ENCODE assay signal across 1 cellular context in genomic region chr11:70637949-70638598, GRCh38.
TF ChIP-seq lines count a peak whose summit lies in the region.

No MANE protein-coding gene starts in this region.

TF ChIP-seq in HepG2, 621 proteins besides CTCF, POLR2A, EP300 and RAD21 (continued from another document and continues in another):
- TF ChIP-seq, protein P1, sequence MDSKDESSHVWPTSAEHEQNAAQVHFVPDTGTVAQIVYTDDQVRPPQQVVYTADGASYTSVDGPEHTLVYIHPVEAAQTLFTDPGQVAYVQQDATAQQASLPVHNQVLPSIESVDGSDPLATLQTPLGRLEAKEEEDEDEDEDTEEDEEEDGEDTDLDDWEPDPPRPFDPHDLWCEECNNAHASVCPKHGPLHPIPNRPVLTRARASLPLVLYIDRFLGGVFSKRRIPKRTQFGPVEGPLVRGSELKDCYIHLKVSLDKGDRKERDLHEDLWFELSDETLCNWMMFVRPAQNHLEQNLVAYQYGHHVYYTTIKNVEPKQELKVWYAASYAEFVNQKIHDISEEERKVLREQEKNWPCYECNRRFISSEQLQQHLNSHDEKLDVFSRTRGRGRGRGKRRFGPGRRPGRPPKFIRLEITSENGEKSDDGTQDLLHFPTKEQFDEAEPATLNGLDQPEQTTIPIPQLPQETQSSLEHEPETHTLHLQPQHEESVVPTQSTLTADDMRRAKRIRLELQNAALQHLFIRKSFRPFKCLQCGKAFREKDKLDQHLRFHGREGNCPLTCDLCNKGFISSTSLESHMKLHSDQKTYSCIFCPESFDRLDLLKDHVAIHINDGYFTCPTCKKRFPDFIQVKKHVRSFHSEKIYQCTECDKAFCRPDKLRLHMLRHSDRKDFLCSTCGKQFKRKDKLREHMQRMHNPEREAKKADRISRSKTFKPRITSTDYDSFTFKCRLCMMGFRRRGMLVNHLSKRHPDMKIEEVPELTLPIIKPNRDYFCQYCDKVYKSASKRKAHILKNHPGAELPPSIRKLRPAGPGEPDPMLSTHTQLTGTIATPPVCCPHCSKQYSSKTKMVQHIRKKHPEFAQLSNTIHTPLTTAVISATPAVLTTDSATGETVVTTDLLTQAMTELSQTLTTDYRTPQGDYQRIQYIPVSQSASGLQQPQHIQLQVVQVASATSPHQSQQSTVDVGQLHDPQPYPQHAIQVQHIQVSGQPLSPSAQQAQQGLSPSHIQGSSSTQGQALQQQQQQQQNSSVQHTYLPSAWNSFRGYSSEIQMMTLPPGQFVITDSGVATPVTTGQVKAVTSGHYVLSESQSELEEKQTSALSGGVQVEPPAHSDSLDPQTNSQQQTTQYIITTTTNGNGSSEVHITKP (CRISPR knock-in tag; IDR thresholded peaks at IDR 0.05; ENCODE audit: low read depth): no peak
- no peak for TF ChIP-seq SIN3B (IDR thresholded peaks at IDR 0.05; ENCODE audit: low read length)
- TF ChIP-seq NFE2L2 (IDR thresholded peaks at IDR 0.05; ENCODE audit: low read length): no peak
- TF ChIP-seq KDM4B (CRISPR knock-in tag; IDR thresholded peaks at IDR 0.05): no peak
- TF ChIP-seq PLRG1 (conservative IDR thresholded peaks at IDR 0.05): no peak
- TF ChIP-seq ZNF747 (CRISPR knock-in tag; IDR thresholded peaks at IDR 0.05; ENCODE audit: borderline replicate concordance): no peak
- no peak for TF ChIP-seq ZNF570 (CRISPR knock-in tag; IDR thresholded peaks at IDR 0.05; ENCODE audit: borderline replicate concordance)
- TF ChIP-seq HMG20A (CRISPR knock-in tag; IDR thresholded peaks at IDR 0.05; ENCODE audit: borderline replicate concordance): peak; percentile 69; the same call in 1 of the 2 replicates
- TF ChIP-seq ZBTB3 (CRISPR knock-in tag; IDR thresholded peaks at IDR 0.05; ENCODE audit: borderline replicate concordance, low read depth): no peak
- 0 out of 2 replicates have a peak, but pooled peaks have one; percentile 15 for TF ChIP-seq KAT8 (CRISPR knock-in tag; IDR thresholded peaks at IDR 0.05)
- no peak for TF ChIP-seq ZNF468 (CRISPR knock-in tag; IDR thresholded peaks at IDR 0.05)
- no peak for TF ChIP-seq ZNF567 (CRISPR knock-in tag; IDR thresholded peaks at IDR 0.05; ENCODE audit: borderline replicate concordance)
- TF ChIP-seq GMEB1 (CRISPR knock-in tag; IDR thresholded peaks at IDR 0.05; ENCODE audit: borderline replicate concordance): no peak
- TF ChIP-seq ZNF407 (CRISPR knock-in tag; IDR thresholded peaks at IDR 0.05; ENCODE audit: not compliant biosample characterization): no peak
- no peak for TF ChIP-seq ZNF672 (CRISPR knock-in tag; IDR thresholded peaks at IDR 0.05)
- TF ChIP-seq ZNF333 (CRISPR knock-in tag; IDR thresholded peaks at IDR 0.05; ENCODE audit: borderline replicate concordance): no peak
- no peak for TF ChIP-seq HDAC6 (IDR thresholded peaks at IDR 0.05; ENCODE audit: low read depth, low read length)
- no peak for TF ChIP-seq HOXA7 (CRISPR knock-in tag; IDR thresholded peaks at IDR 0.05)
- peak; percentile 85 for TF ChIP-seq PHF21A (CRISPR knock-in tag; IDR thresholded peaks at IDR 0.05)
- no peak for TF ChIP-seq FOXC1 (CRISPR knock-in tag; IDR thresholded peaks at IDR 0.05; ENCODE audit: borderline replicate concordance)
- TF ChIP-seq ELF4 (CRISPR knock-in tag; IDR thresholded peaks at IDR 0.05; ENCODE audit: borderline replicate concordance): no peak
- no peak for TF ChIP-seq MLXIP (CRISPR knock-in tag; IDR thresholded peaks at IDR 0.05; ENCODE audit: borderline replicate concordance)
- TF ChIP-seq CCAR2 (optimal IDR thresholded peaks at IDR 0.05; ENCODE audit: low read depth, low read length): no peak
- no peak for TF ChIP-seq MIXL1 (CRISPR knock-in tag; IDR thresholded peaks at IDR 0.05)
- TF ChIP-seq ONECUT2 (CRISPR knock-in tag; IDR thresholded peaks at IDR 0.05): no peak
- TF ChIP-seq, protein P2, sequence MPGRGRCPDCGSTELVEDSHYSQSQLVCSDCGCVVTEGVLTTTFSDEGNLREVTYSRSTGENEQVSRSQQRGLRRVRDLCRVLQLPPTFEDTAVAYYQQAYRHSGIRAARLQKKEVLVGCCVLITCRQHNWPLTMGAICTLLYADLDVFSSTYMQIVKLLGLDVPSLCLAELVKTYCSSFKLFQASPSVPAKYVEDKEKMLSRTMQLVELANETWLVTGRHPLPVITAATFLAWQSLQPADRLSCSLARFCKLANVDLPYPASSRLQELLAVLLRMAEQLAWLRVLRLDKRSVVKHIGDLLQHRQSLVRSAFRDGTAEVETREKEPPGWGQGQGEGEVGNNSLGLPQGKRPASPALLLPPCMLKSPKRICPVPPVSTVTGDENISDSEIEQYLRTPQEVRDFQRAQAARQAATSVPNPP (CRISPR knock-in tag; IDR thresholded peaks at IDR 0.05): no peak
- TF ChIP-seq ELF1 (CRISPR knock-in tag; IDR thresholded peaks at IDR 0.05): 0 out of 2 replicates have a peak, but pooled peaks have one; percentile 30
- TF ChIP-seq ISX (CRISPR knock-in tag; conservative IDR thresholded peaks at IDR 0.05): no peak
- TF ChIP-seq ATF2 (CRISPR knock-in tag; IDR thresholded peaks at IDR 0.05): no peak
- TF ChIP-seq ZNF335 (CRISPR knock-in tag; IDR thresholded peaks at IDR 0.05): no peak
- TF ChIP-seq KDM2A (CRISPR knock-in tag; IDR thresholded peaks at IDR 0.05; ENCODE audit: borderline replicate concordance, low read depth): 0 out of 2 replicates have a peak, but pooled peaks have one; percentile 25
- TF ChIP-seq NFE2L1 (CRISPR knock-in tag; IDR thresholded peaks at IDR 0.05; ENCODE audit: borderline replicate concordance): no peak
- TF ChIP-seq, protein P3, sequence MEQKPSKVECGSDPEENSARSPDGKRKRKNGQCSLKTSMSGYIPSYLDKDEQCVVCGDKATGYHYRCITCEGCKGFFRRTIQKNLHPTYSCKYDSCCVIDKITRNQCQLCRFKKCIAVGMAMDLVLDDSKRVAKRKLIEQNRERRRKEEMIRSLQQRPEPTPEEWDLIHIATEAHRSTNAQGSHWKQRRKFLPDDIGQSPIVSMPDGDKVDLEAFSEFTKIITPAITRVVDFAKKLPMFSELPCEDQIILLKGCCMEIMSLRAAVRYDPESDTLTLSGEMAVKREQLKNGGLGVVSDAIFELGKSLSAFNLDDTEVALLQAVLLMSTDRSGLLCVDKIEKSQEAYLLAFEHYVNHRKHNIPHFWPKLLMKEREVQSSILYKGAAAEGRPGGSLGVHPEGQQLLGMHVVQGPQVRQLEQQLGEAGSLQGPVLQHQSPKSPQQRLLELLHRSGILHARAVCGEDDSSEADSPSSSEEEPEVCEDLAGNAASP (CRISPR knock-in tag; IDR thresholded peaks at IDR 0.05; ENCODE audit: borderline replicate concordance): no peak
- no peak for TF ChIP-seq GPBP1L1 (CRISPR knock-in tag; IDR thresholded peaks at IDR 0.05)
